In the genomic region with DNA sequence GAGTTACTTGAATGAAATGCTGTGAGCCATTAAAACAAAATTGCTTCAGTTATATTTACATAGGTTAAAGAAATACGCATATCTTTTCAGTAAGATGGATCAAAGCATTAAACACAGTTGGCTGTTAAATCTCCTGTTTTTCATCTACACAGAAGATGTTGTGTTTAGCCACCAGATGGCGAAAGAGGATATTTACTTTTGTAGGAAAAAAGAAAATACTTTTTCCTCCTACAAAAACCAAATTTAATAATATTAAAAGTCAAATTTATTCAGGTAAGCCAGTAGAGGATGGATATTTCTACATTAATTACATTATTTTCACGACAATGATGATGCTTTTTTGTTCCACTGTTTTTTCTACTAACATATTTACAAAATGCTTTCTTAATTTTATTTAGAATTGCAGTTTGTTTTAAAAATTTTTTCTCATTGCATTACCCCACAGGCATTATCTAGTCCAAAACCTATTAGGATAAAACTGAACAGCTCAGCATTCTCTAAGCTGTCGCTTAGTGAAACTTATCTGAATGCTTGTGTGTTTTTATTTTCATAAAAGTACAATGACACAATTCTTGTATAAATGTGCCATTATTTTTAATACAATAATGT, we compare ENCODE assay signal across 9 cellular contexts.
DNase-seq lines count a peak whose midpoint lies in the region; FAIRE-seq and TF ChIP-seq lines count a peak whose summit lies in the region.
"Had no signal": no experiment of that assay in that cellular context is flagged by ENCODE, and none has a peak within 500 bp of the region (broad histone marks: within the 10 kb centered on the region; RNA-seq: fewer than 3 reads in every experiment).

No MANE protein-coding gene starts in this region.

- H3K27me3 ChIP-seq in mesendoderm (ENCODE audit: insufficient read depth, low read length, poor library complexity) = no peaks in the 10 kb centered on the region

- no peak overlapping the region for H3K4me3 Mint-ChIP-seq in activated CD4-positive, alpha-beta T cell treated with anti-CD3 and anti-CD28 coated beads, Interleukin-2, amount 10 ng/mL, durations not matched to agents 24 days and 14 days
- H3K4me3 Mint-ChIP-seq: natural killer cell had no signal

- H3K27ac ChIP-seq in mesendoderm (ENCODE audit: low read depth, low read length) = no peak overlapping the region

- H3K36me3 Mint-ChIP-seq in activated CD4-positive, alpha-beta T cell treated with anti-CD3 and anti-CD28 coated beads, Interleukin-2, amount 10 ng/mL, durations not matched to agents 24 days and 14 days (ENCODE audit: low read depth) = no peaks in the 10 kb centered on the region
- H3K36me3 Mint-ChIP-seq: natural killer cell had no signal

- no peak for TF ChIP-seq POLR2A in NB4 (IDR thresholded peaks at IDR 0.05; ENCODE audit: extremely low read depth, insufficient read length)

- no peak overlapping the region for H3K23ac ChIP-seq in mesendoderm (ENCODE audit: low read length)

- no peaks in the 10 kb centered on the region for H3K4me1 ChIP-seq in mesendoderm (ENCODE audit: control insufficient read depth, low read depth, low read length)

- H3K4me3 ChIP-seq in NB4 (ENCODE audit: low read depth, low read length) = no peak overlapping the region
- no peak overlapping the region for H3K4me3 ChIP-seq in astrocyte of the cerebellum (ENCODE audit: low read depth, low read length)
- H3K4me3 ChIP-seq in mesendoderm (ENCODE audit: low read length) = no peak overlapping the region

- no peak overlapping the region for H4K8ac ChIP-seq in mesendoderm (ENCODE audit: low read depth, low read length)

- H2AK5ac ChIP-seq in mesendoderm (ENCODE audit: low read length) = no peak overlapping the region

- H3K36me3 ChIP-seq in mesendoderm (ENCODE audit: control insufficient read depth, insufficient read depth, low read length) = no peaks in the 10 kb centered on the region

- intact Hi-C loops in activated CD4-positive, alpha-beta T cell treated with anti-CD3 and anti-CD28 coated beads, Interleukin-2, amount 10 ng/mL, durations not matched to agents 24 days and 14 days (cut with micrococcal nuclease) = no loop called here

- no peak overlapping the region for H2BK120ac ChIP-seq in mesendoderm (ENCODE audit: low read depth, low read length)

- H3K4me2 ChIP-seq in mesendoderm (ENCODE audit: low read length) = no peak overlapping the region

- H3K27me3 Mint-ChIP-seq in activated CD4-positive, alpha-beta T cell treated with anti-CD3 and anti-CD28 coated beads, Interleukin-2, amount 10 ng/mL, durations not matched to agents 24 days and 14 days = no peaks in the 10 kb centered on the region

- no peaks in the 10 kb centered on the region for H3K79me1 ChIP-seq in mesendoderm (ENCODE audit: low read length)

- H3K4ac ChIP-seq in mesendoderm (ENCODE audit: low read depth, low read length) = no peak overlapping the region

- in situ Hi-C loops in astrocyte of the cerebellum (cut with HindIII; ENCODE audit: low sequenced_read_pairs) = no loop called here

- TF ChIP-seq CTCF in NB4 (IDR thresholded peaks at IDR 0.05; ENCODE audit: low read depth, low read length) (peak; percentile 31), astrocyte of the cerebellum (IDR thresholded peaks at IDR 0.05; ENCODE audit: low read depth, low read length, missing control alignments) (peak; percentile 45)

- no peak overlapping the region for H3K9ac ChIP-seq in mesendoderm (ENCODE audit: low read length)

- peak; percentile 86 for FAIRE-seq in G401.6 (lab: Jason Lieb, UNC)

- no peaks in the 10 kb centered on the region for H3K79me2 ChIP-seq in mesendoderm (ENCODE audit: control insufficient read depth, insufficient read depth, low read length)

- no peaks in the 10 kb centered on the region for H3K9me3 Mint-ChIP-seq in activated CD4-positive, alpha-beta T cell treated with anti-CD3 and anti-CD28 coated beads, Interleukin-2, amount 10 ng/mL, durations not matched to agents 24 days and 14 days
- H3K9me3 Mint-ChIP-seq: natural killer cell had no signal

- no peak overlapping the region for H2BK15ac ChIP-seq in mesendoderm (replicated peaks; ENCODE audit: low read depth)

- no peak overlapping the region for H4K5ac ChIP-seq in mesendoderm (ENCODE audit: low read length)

- H3K56ac ChIP-seq in mesendoderm (ENCODE audit: low read length) = no peak overlapping the region

- no CpG with 5 or more reads among the region's 4 CpGs for WGBS in mesendoderm (ENCODE audit: extremely low coverage, insufficient coverage, low lambda C conversion rate)

- no peak overlapping the region for H3K18ac ChIP-seq in mesendoderm (ENCODE audit: low read length)

- H3K4me1 Mint-ChIP-seq in activated CD4-positive, alpha-beta T cell treated with anti-CD3 and anti-CD28 coated beads, Interleukin-2, amount 10 ng/mL, durations not matched to agents 24 days and 14 days = no peaks in the 10 kb centered on the region
- H3K4me1 Mint-ChIP-seq: natural killer cell had no signal

- H2BK5ac ChIP-seq in mesendoderm (ENCODE audit: low read length) = no peak overlapping the region

- DNase-seq in NB4 (ENCODE audit: low read depth) (peak; percentile 13), astrocyte of the cerebellum (ENCODE audit: low read depth) (peak; percentile 13), mesendoderm (peak; percentile 38), activated T-cell treated with anti-CD3 and anti-CD28 coated beads for 4 hours (no peak), GOT3 (lab: John Stamatoyannopoulos, UW) (no peak), UCSD-AML1 (lab: John Stamatoyannopoulos, UW; ENCODE audit: unreplicated experiment) (no peak)
- DNase-seq in activated CD4-positive, alpha-beta T cell treated with anti-CD3 and anti-CD28 coated beads, Interleukin-2, amount 10 ng/mL, durations not matched to agents 24 days and 14 days = no peak
- DNase-seq: natural killer cell had no signal

- no peak overlapping the region for H3K27ac Mint-ChIP-seq in activated CD4-positive, alpha-beta T cell treated with anti-CD3 and anti-CD28 coated beads, Interleukin-2, amount 10 ng/mL, durations not matched to agents 24 days and 14 days
- H3K27ac Mint-ChIP-seq: natural killer cell had no signal

Comparison
In these comparisons a context has a peak if more than half of its experiments do, and no peak if none do; other contexts are left out.
1. DNase-seq: peak in NB4 (single experiment), astrocyte of the cerebellum (single experiment) and mesendoderm (single experiment); none in activated T-cell treated with anti-CD3 and anti-CD28 coated beads for 4 hours (single experiment), GOT3 (single experiment), activated CD4-positive, alpha-beta T cell treated with anti-CD3 and anti-CD28 coated beads, Interleukin-2, amount 10 ng/mL, durations not matched to agents 24 days and 14 days (single experiment) and UCSD-AML1 (single experiment).